8 cellular contexts compared by ENCODE assay signal in genomic region chr1:5745776-5746610, GRCh38.
DNase-seq lines count a peak whose midpoint lies in the region; ATAC-seq and TF ChIP-seq lines count a peak whose summit lies in the region.

No MANE protein-coding gene starts in this region.

- TF ChIP-seq CTCF in GM12864 (IDR thresholded peaks at IDR 0.05; ENCODE audit: low read depth, low read length, missing control alignments) (peak; percentile 95), PC-9 (conservative IDR thresholded peaks at IDR 0.05) (peak; percentile 89), fibroblast of pulmonary artery (IDR thresholded peaks at IDR 0.05; ENCODE audit: low read length, missing control alignments) (peak; percentile 89)

- H3K36me3 ChIP-seq in PC-9 (ENCODE audit: low read depth) = no peaks in the 10 kb centered on the region

- no peak overlapping the region for H3K4me3 ChIP-seq in GM12864 (ENCODE audit: low read depth, low read length)
- no peak overlapping the region for H3K4me3 ChIP-seq in PC-9
- no peak overlapping the region for H3K4me3 ChIP-seq in fibroblast of pulmonary artery (replicated peaks; ENCODE audit: low read depth, low read length)

- H4K20me1 ChIP-seq in PC-9 (ENCODE audit: insufficient read depth) = no peaks in the 10 kb centered on the region

- intact Hi-C loops in PC-9 (cut with micrococcal nuclease; ENCODE audit: unreplicated experiment) = loop anchor here (2.0 kb wide), 1 partner anchor 237 kb away; no protein-coding TSS in a partner anchor

- no peaks in the 10 kb centered on the region for H3F3A ChIP-seq in PC-9 (ENCODE audit: insufficient read depth, low read depth)

- H3K4me2 ChIP-seq in PC-9 = no peak overlapping the region

- no peaks in the 10 kb centered on the region for H3K79me2 ChIP-seq in PC-9 (ENCODE audit: low read depth)

- H3K9me3 ChIP-seq in PC-9 (ENCODE audit: insufficient read depth, low read depth) = no peaks in the 10 kb centered on the region

- peaks cover 55% of the 10 kb centered on the region for H3K27me3 ChIP-seq in PC-9 (ENCODE audit: insufficient read depth, low read depth)

- no peaks in the 10 kb centered on the region for H3K4me1 ChIP-seq in PC-9 (replicated peaks; ENCODE audit: insufficient read depth)

- no peak overlapping the region for H3K27ac ChIP-seq in PC-9

- no TSS peak for BruUV-seq in PC-9 (replicated peaks; lab: Mats Ljungman, UMichigan)

- CTCF ChIA-PET in PC-9 (lab: Charles Lee) = interaction anchor here (0.6 to 0.7 kb wide), 3 partner anchors 108 to 879 kb away, joined by 3 to 9 read pairs (median 4); partner anchors contain the start of gene THAP3

- H3K9me2 ChIP-seq in PC-9 (ENCODE audit: insufficient read depth) = no peaks in the 10 kb centered on the region

- peak; percentile 12 for DNase-seq in GM12864 (ENCODE audit: low read depth)
- DNase-seq in PC-9 = peak; percentile 45 to 57
- peak; percentile 66 to 72 for DNase-seq in activated T-cell treated with anti-CD3 and anti-CD28 coated beads, Interleukin-2, amount 50 U/mL, for 48 hours
- DNase-seq in fibroblast of pulmonary artery (ENCODE audit: low read depth) = peak; percentile 66
- DNase-seq in non-pigmented ciliary epithelial cell (ENCODE audit: low read depth) = peak; percentile 9
- DNase-seq in superior temporal gyrus (ENCODE audit: extremely low spot score) = peak; percentile 82

- POLR2A ChIA-PET in PC-9 (lab: Charles Lee; ENCODE audit: unreplicated experiment) = no interaction called here

- ATAC-seq in HG03521 (IDR thresholded peaks at IDR 0.05; ENCODE audit: unreplicated experiment) (peak; percentile 66), HG03196 (IDR thresholded peaks at IDR 0.05; ENCODE audit: unreplicated experiment) (no peak)

- no peak overlapping the region for H2AFZ ChIP-seq in PC-9

Comparison
In these comparisons a context has a peak if more than half of its experiments do, and no peak if none do; other contexts are left out.
1. DNase-seq: peak in every context shown above with its lines; median percentile 82 in superior temporal gyrus; 69 in activated T-cell treated with anti-CD3 and anti-CD28 coated beads, Interleukin-2, amount 50 U/mL, for 48 hours; 66 in fibroblast of pulmonary artery; 51 in PC-9; 12 in GM12864; 9 in non-pigmented ciliary epithelial cell.